In genomic region chr1:229167356-229167755, GRCh38 we compare ENCODE assay signal across 26 cellular contexts.
"Had no signal": no experiment of that assay in that cellular context is flagged by ENCODE, and none has a peak within 500 bp of the region (broad histone marks: within the 10 kb centered on the region; RNA-seq: fewer than 3 reads in every experiment).

No MANE protein-coding gene starts in this region.

- H3K36me3 Mint-ChIP-seq: mesothelial cell of epicardium; naive thymus-derived CD4-positive, alpha-beta T cell; stimulated activated effector memory CD8-positive, alpha-beta T cell treated with anti-CD3 and anti-CD28 coated beads, Interleukin-12 subunit alpha, Interleukin-12 subunit beta, amount 100 ng/mL, for 72 hours had no signal

- H3K27ac Mint-ChIP-seq: mesothelial cell of epicardium; stimulated activated effector memory CD8-positive, alpha-beta T cell treated with anti-CD3 and anti-CD28 coated beads, Interleukin-12 subunit alpha, Interleukin-12 subunit beta, amount 100 ng/mL, for 72 hours had no signal

- H3K4me1 ChIP-seq: foreskin keratinocyte had no signal

- H3K9me3 Mint-ChIP-seq: mesothelial cell of epicardium; stimulated activated effector memory CD8-positive, alpha-beta T cell treated with anti-CD3 and anti-CD28 coated beads, Interleukin-12 subunit alpha, Interleukin-12 subunit beta, amount 100 ng/mL, for 72 hours had no signal

- H3K36me3 ChIP-seq: esophagus muscularis mucosa, gastroesophageal sphincter, heart right ventricle, left lung, neutrophil, stomach, thyroid gland had no signal

- H2AFZ ChIP-seq: parathyroid adenoma had no signal

- H3K27me3 ChIP-seq: esophagus muscularis mucosa, gastroesophageal sphincter, left lung, neutrophil, stomach, thyroid gland had no signal

- FAIRE-seq: endothelial cell of umbilical vein, islet of Langerhans had no signal

- H3K79me2 ChIP-seq: parathyroid adenoma had no signal

- DNase-seq: dermis blood vessel endothelial cell; effector memory CD4-positive, alpha-beta T cell; foreskin keratinocyte; heart right ventricle; hippocampal formation; left cardiac atrium; left lung; mesenchymal stem cell; mucosa of descending colon; naive thymus-derived CD4-positive, alpha-beta T cell; stimulated activated CD4-positive, alpha-beta T cell treated with anti-CD3 and anti-CD28 coated beads, Interleukin-2, amount 100 ng/mL, for 24 hours; stimulated activated CD4-positive, alpha-beta T cell treated with anti-CD3 and anti-CD28 coated beads, Interleukin-4, amount 100 ng/mL, for 24 hours; stimulated activated naive CD4-positive, alpha-beta T cell treated with Interleukin-2 at 50 U/mL for 16 hours; stomach; thyroid gland; trophoblast cell had no signal

- H3K4me3 Mint-ChIP-seq: mesothelial cell of epicardium; naive thymus-derived CD4-positive, alpha-beta T cell; stimulated activated effector memory CD8-positive, alpha-beta T cell treated with anti-CD3 and anti-CD28 coated beads, Interleukin-12 subunit alpha, Interleukin-12 subunit beta, amount 100 ng/mL, for 72 hours had no signal

- H3K27ac ChIP-seq: coronary artery, esophagus muscularis mucosa, foreskin keratinocyte, gastroesophageal sphincter, heart right ventricle, left lung, neutrophil, parathyroid adenoma, stomach, thyroid gland had no signal

- H3K4me3 ChIP-seq: coronary artery, esophagus muscularis mucosa, gastroesophageal sphincter, heart right ventricle, left lung, mucosa of descending colon, stomach, thyroid gland had no signal

- ATAC-seq: foreskin keratinocyte; gastroesophageal sphincter; heart right ventricle; left cardiac atrium; left lung; mucosa of descending colon; naive thymus-derived CD4-positive, alpha-beta T cell; sciatic nerve; stimulated activated effector memory CD8-positive, alpha-beta T cell treated with anti-CD3 and anti-CD28 coated beads, Interleukin-12 subunit alpha, Interleukin-12 subunit beta, amount 100 ng/mL, for 72 hours had no signal

- H3K9me3 ChIP-seq: esophagus muscularis mucosa, gastroesophageal sphincter, heart right ventricle, left lung, mucosa of descending colon, neutrophil, stomach, thyroid gland had no signal
